8 cellular contexts compared by ENCODE assay signal in genomic region chr1:88180449-88181108, GRCh38.
A peak's percentile ranks its signal among the peaks of the same experiment; 100 is the strongest.
DNase-seq lines count a peak whose midpoint lies in the region; ATAC-seq and TF ChIP-seq lines count a peak whose summit lies in the region.

No MANE protein-coding gene starts in this region.

- H3K27ac ChIP-seq in dorsolateral prefrontal cortex, result peak overlapping the region in 24 of 59 donors; percentile 1 to 66 (median 22)

- DNase-seq in CMK (ENCODE audit: low read depth), result peak; percentile 30
- DNase-seq in NCI-H510A treated with DMSO at 0.1 percent for 48 hours (lab: John Stamatoyannopoulos, UW), result peak; percentile 92
- DNase-seq in activated CD4-positive, alpha-beta T cell treated with anti-CD3 and anti-CD28 coated beads for 48 hours, result peak; percentile 71
- DNase-seq in dorsolateral prefrontal cortex, result peak; percentile 36 to 83 (median 72)
- DNase-seq in medulla oblongata (ENCODE audit: extremely low spot score), result peak; percentile 90
- peak; percentile 22 to 23 for DNase-seq in stimulated activated CD8-positive, alpha-beta memory T cell treated with anti-CD3 and anti-CD28 coated beads, Interleukin-2, amount 100 ng/mL, for 48 hours (ENCODE audit: low read depth in 2 of 2)

- H3K4me3 ChIP-seq in dorsolateral prefrontal cortex, result no peak overlapping the region

- H3K27me3 ChIP-seq in dorsolateral prefrontal cortex, result no peaks in the 10 kb centered on the region

- TF ChIP-seq CTCF in dorsolateral prefrontal cortex (IDR thresholded peaks at IDR 0.05 in 54 of 56, conservative IDR thresholded peaks at IDR 0.05 in 2 of 56; ENCODE audit: low read depth in 1 of 56, partially characterized antibody in 56 of 56), result peak; percentile 32 to 98 (median 91)

- ATAC-seq in GM19438 (IDR thresholded peaks at IDR 0.05; ENCODE audit: low read depth, unreplicated experiment) (peak; percentile 93), HG03457 (IDR thresholded peaks at IDR 0.05; ENCODE audit: unreplicated experiment) (peak; percentile 95)

- intact Hi-C loops in dorsolateral prefrontal cortex (cut with DNase I), result loop anchor here in 1 of 2 donors (1.0 to 10.0 kb wide), 3 partner anchors 122 to 886 kb away; no protein-coding TSS in a partner anchor

Comparison
In these comparisons a context has a peak if more than half of its experiments do, and no peak if none do; other contexts are left out.
1. DNase-seq: peak in every context shown above with its lines; median percentile 92 in NCI-H510A treated with DMSO at 0.1 percent for 48 hours; 90 in medulla oblongata; 72 in dorsolateral prefrontal cortex; 71 in activated CD4-positive, alpha-beta T cell treated with anti-CD3 and anti-CD28 coated beads for 48 hours; 30 in CMK; 22 in stimulated activated CD8-positive, alpha-beta memory T cell treated with anti-CD3 and anti-CD28 coated beads, Interleukin-2, amount 100 ng/mL, for 48 hours.